In genomic region chr10:110642204-110642979, GRCh38 we compare ENCODE assay signal across 12 cellular contexts. TPM values are rescaled to one million over a fixed set of nuclear protein-coding genes. Genes with fewer than 3 reads are reported as not detected.
A peak's percentile ranks its signal among the peaks of the same experiment; 100 is the strongest.
DNase-seq lines count a peak whose midpoint lies in the region; ATAC-seq and TF ChIP-seq lines count a peak whose summit lies in the region.
"Had no signal": no experiment of that assay in that cellular context is flagged by ENCODE, and none has a peak within 500 bp of the region (broad histone marks: within the 10 kb centered on the region; RNA-seq: fewer than 3 reads in every experiment).

No MANE protein-coding gene starts in this region.

- CTCF ChIA-PET in OCI-LY7 (lab: Charles Lee; ENCODE audit: unreplicated experiment): no interaction called here

- POLR2A ChIA-PET in OCI-LY7 (lab: Charles Lee): interaction anchor here (0.5 to 2.0 kb wide), 8 partner anchors 11 to 69 kb away, joined by 3 to 8 read pairs (median 4); no protein-coding TSS in a partner anchor

- H3K36me3 ChIP-seq in OCI-LY7 (ENCODE audit: insufficient read depth, low read length): no peaks in the 10 kb centered on the region
- no peaks in the 10 kb centered on the region for H3K36me3 ChIP-seq in gastrocnemius medialis
- H3K36me3 ChIP-seq in ovary: no peaks in the 10 kb centered on the region
- H3K36me3 ChIP-seq: right lobe of liver, transverse colon had no signal

- peaks cover 52% of the 10 kb centered on the region for H3K27me3 Mint-ChIP-seq in activated T-cell treated with anti-CD3 and anti-CD28 coated beads, Interleukin-2, amount 50 U/mL, for 72 hours (ENCODE audit: low read depth)
- H3K27me3 Mint-ChIP-seq in glutamatergic neuron (ENCODE audit: unreplicated experiment): peaks cover 7% of the 10 kb centered on the region

- H3K27ac ChIP-seq in OCI-LY7 (ENCODE audit: low read depth, low read length, poor library complexity, severe bottlenecking) (no peak overlapping the region), gastrocnemius medialis (peak overlapping the region; percentile 77 to 91 (median 88)), ovary (no peak overlapping the region)
- H3K27ac ChIP-seq: right lobe of liver, RWPE1 had no signal

- TF ChIP-seq POLR2A in gastrocnemius medialis (IDR thresholded peaks at IDR 0.05) (no peak), ovary (IDR thresholded peaks at IDR 0.05) (no peak)

- H3K4me1 ChIP-seq in OCI-LY7 (ENCODE audit: insufficient read depth, low read length, poor library complexity, severe bottlenecking) (peaks cover 40% of the 10 kb centered on the region), gastrocnemius medialis (peaks cover 15 to 31% of the 10 kb centered on the region in 2 donors), ovary (ENCODE audit: insufficient read depth) (peaks cover 7% of the 10 kb centered on the region)

- peak overlapping the region; percentile 79; the same call in 1 of the 2 replicates for H3K4me2 ChIP-seq in OCI-LY7 (ENCODE audit: low read length)

- peak overlapping the region; percentile 75 to 78 for H3K4me3 Mint-ChIP-seq in activated T-cell treated with anti-CD3 and anti-CD28 coated beads, Interleukin-2, amount 50 U/mL, for 72 hours
- H3K4me3 Mint-ChIP-seq in glutamatergic neuron (ENCODE audit: unreplicated experiment): peak overlapping the region; percentile 75

- H3K36me3 Mint-ChIP-seq in activated T-cell treated with anti-CD3 and anti-CD28 coated beads, Interleukin-2, amount 50 U/mL, for 72 hours (ENCODE audit: insufficient read depth in 2 of 2): peaks cover 2 to 3% of the 10 kb centered on the region in 2 donors
- H3K36me3 Mint-ChIP-seq in glutamatergic neuron (ENCODE audit: unreplicated experiment): no peaks in the 10 kb centered on the region

- BruUV-seq in OCI-LY7 (replicated peaks; lab: Mats Ljungman, UMichigan): no TSS peak

- no peak for ATAC-seq in activated T-cell treated with anti-CD3 and anti-CD28 coated beads, Interleukin-2, amount 50 U/mL, for 72 hours (replicated peaks in 1 of 2)
- ATAC-seq in gastrocnemius medialis: no peak
- no peak for ATAC-seq in GM21825 (IDR thresholded peaks at IDR 0.05; ENCODE audit: unreplicated experiment)

- no peak for TF ChIP-seq EP300 in ovary (IDR thresholded peaks at IDR 0.05)

- H3K9me2 ChIP-seq in OCI-LY7 (ENCODE audit: insufficient read depth, low read length): no peaks in the 10 kb centered on the region

- WGBS in ovary, 3 donors: 45 to 59% (median 52%) methylated on average over 11 of the region's 11 CpGs

- H3K4me3 ChIP-seq in OCI-LY7 (ENCODE audit: low read depth, low read length, poor library complexity, severe bottlenecking) (no peak overlapping the region), gastrocnemius medialis (no peak overlapping the region), ovary (no peak overlapping the region)

- H3K9me3 Mint-ChIP-seq in activated T-cell treated with anti-CD3 and anti-CD28 coated beads, Interleukin-2, amount 50 U/mL, for 72 hours: no peaks in the 10 kb centered on the region
- peaks cover 8% of the 10 kb centered on the region for H3K9me3 Mint-ChIP-seq in glutamatergic neuron (ENCODE audit: unreplicated experiment)

- H3K27ac Mint-ChIP-seq in activated T-cell treated with anti-CD3 and anti-CD28 coated beads, Interleukin-2, amount 50 U/mL, for 72 hours: no peak overlapping the region
- H3K27ac Mint-ChIP-seq in glutamatergic neuron (ENCODE audit: unreplicated experiment): peak overlapping the region; percentile 5

- DNase-seq in activated T-cell treated with anti-CD3 and anti-CD28 coated beads, Interleukin-2, amount 50 U/mL, for 72 hours: no peak
- no peak for DNase-seq in activated T-cell treated with anti-CD3 and anti-CD28 coated beads, Interleukin-2, amount 50 U/mL, for 48 hours
- DNase-seq in OCI-LY7 (ENCODE audit: low spot score) (no peak), glutamatergic neuron (no peak), gastrocnemius medialis (no peak), ovary (no peak), DMS 273 (lab: John Stamatoyannopoulos, UW; ENCODE audit: unreplicated experiment) (no peak)
- DNase-seq: NCI-H446, right lobe of liver, transverse colon had no signal

- H3K9me3 ChIP-seq in OCI-LY7 (ENCODE audit: low read length) (no peaks in the 10 kb centered on the region), gastrocnemius medialis (no peaks in the 10 kb centered on the region), ovary (no peaks in the 10 kb centered on the region)
- H3K9me3 ChIP-seq: right lobe of liver, transverse colon had no signal

- TF ChIP-seq CTCF in OCI-LY7 (conservative IDR thresholded peaks at IDR 0.05; ENCODE audit: low read length): no peak
- TF ChIP-seq CTCF in glutamatergic neuron (IDR thresholded peaks at IDR 0.05; ENCODE audit: partially characterized antibody, unreplicated experiment): no peak
- TF ChIP-seq CTCF in gastrocnemius medialis (IDR thresholded peaks at IDR 0.05 in 4 of 5, conservative IDR thresholded peaks at IDR 0.05 in 1 of 5): no peak
- TF ChIP-seq CTCF in ovary (IDR thresholded peaks at IDR 0.05): no peak

- no peaks in the 10 kb centered on the region for H4K20me1 ChIP-seq in OCI-LY7 (ENCODE audit: insufficient read depth, low read length)

- peaks cover 32% of the 10 kb centered on the region for H3K4me1 Mint-ChIP-seq in activated T-cell treated with anti-CD3 and anti-CD28 coated beads, Interleukin-2, amount 50 U/mL, for 72 hours (ENCODE audit: low read depth)
- H3K4me1 Mint-ChIP-seq in glutamatergic neuron (ENCODE audit: low read depth, unreplicated experiment): peaks cover 30% of the 10 kb centered on the region

- no peak overlapping the region for H2AFZ ChIP-seq in OCI-LY7 (ENCODE audit: low read length)

- H3K79me2 ChIP-seq in OCI-LY7 (ENCODE audit: insufficient read depth, low read depth, low read length): no peaks in the 10 kb centered on the region

- H3K27me3 ChIP-seq in gastrocnemius medialis (peaks cover 0 to 4% (median 0%) of the 10 kb centered on the region in 3 donors), ovary (no peaks in the 10 kb centered on the region)

- in situ Hi-C loops in gastrocnemius medialis (cut with MboI; ENCODE audit: low sequenced_read_pairs in 4 of 4): no loop called here

- intact Hi-C loops in OCI-LY7 (cut with micrococcal nuclease; ENCODE audit: unreplicated experiment) (loop anchor here (5.0 to 10.0 kb wide), 2 partner anchors 40 to 728 kb away; no protein-coding TSS in a partner anchor), gastrocnemius medialis (cut with DNase I; ENCODE audit: low total_unique reads) (no loop called here), ovary (cut with DNase I) (no loop called here)

RNA-seq across cellular contexts. Expression of gene RBM20, which starts 1.7 kb away (rescaled TPM):
- under 1 TPM; 0.37 to 0.72 TPM for total RNA-seq in activated T-cell treated with anti-CD3 and anti-CD28 coated beads, Interleukin-2, amount 50 U/mL, for 72 hours
- 0.35 and 0.82 TPM in 2 replicates for total RNA-seq in OCI-LY7 (2014; rRNA removed; shearing (Covaris generic))
- total RNA-seq in OCI-LY7 (2022) (1.0 and 1.4 TPM in 2 replicates), glutamatergic neuron (ENCODE audit: unreplicated experiment) (5.8 TPM), gastrocnemius medialis (10 to 100 TPM in 2 of 4 donors, 1 to 10 TPM in 2; 7.4 to 18.4 (median 10.2) TPM), ovary (1 to 10 TPM in 6 of 7 donors, under 1 TPM in 1; 0.96 to 4.9 (median 3.6) TPM)
- 1 to 10 TPM; 2.4 to 3.9 TPM for polyA plus RNA-seq in ovary

Comparison
In these comparisons a context has a peak if more than half of its experiments do, and no peak if none do; other contexts are left out.
1. H3K27ac ChIP-seq: peak in gastrocnemius medialis (4 of 4); none in OCI-LY7 (single experiment) and ovary (0 of 2).